ENCODE assay signal across 21 cellular contexts in the genomic region with DNA sequence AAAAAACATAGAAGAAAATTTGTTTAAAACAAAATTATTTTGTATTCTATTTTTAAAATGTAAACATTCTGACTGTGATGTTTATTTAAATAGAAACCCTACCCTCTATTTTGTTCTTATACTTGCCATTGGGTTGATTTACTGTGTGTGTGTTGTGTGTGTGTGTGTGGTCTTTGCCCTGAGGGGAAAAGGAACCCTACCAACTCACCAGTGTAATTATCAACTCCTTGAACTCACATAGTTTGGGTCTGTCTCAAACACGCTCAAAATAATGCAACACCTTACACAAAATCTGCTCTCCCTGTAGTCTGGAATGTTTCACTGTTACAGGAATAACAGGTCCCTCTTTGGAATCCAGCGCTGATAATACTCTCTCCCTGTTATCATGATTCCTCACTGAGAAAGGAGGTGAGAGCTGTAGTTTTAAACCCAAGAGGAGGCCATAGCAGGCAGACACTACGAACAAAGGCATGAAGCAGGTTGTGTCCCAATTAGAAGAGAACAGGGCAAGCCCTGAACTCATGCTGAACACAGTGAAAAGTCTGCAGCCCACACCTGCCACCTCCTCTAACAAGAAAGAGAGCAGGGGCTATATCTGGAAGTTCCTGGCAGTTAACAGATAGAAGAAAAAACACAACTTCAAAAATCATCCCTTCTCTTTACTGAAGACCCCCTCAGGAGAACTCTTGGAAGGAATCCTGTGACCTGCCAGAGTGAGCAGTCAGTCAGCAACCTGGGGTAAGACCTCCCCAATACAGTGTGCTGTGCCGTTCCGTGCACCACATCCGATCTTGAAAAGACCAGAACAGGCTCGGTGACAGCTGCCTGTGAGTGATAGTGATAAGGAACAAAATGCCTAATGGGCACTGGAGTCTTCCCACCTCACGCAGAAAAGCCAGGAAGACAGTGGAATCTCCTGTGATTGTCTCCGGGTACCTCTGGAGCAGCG.
"Had no signal": no experiment of that assay in that cellular context is flagged by ENCODE, and none has a peak within 500 bp of the region (broad histone marks: within the 10 kb centered on the region; RNA-seq: fewer than 3 reads in every experiment).

No MANE protein-coding gene starts in this region.

- H3K27me3 Mint-ChIP-seq: activated CD4-positive, alpha-beta T cell treated with anti-CD3 and anti-CD28 coated beads, Interleukin-2, amount 10 ng/mL, durations not matched to agents 7 days and 5 days; activated naive CD4-positive, alpha-beta T cell treated with anti-CD3 and anti-CD28 coated beads, Interleukin-2, amount 50 U/mL, for 24 hours; naive thymus-derived CD8-positive, alpha-beta T cell had no signal

- ATAC-seq: activated CD8-positive, alpha-beta T cell treated with anti-CD3 and anti-CD28 coated beads, Interleukin-2, amount 10 ng/mL, durations not matched to agents 7 days and 5 days; naive thymus-derived CD8-positive, alpha-beta T cell; stimulated activated naive CD8-positive, alpha-beta T cell treated with anti-CD3 and anti-CD28 coated beads, Interleukin-15, Interleukin-2, amounts not matched to agents 100 U/mL and 50 U/mL, for 24 hours had no signal

- H3K27ac Mint-ChIP-seq: activated CD4-positive, alpha-beta T cell treated with anti-CD3 and anti-CD28 coated beads, Interleukin-2, amount 10 ng/mL, durations not matched to agents 7 days and 5 days; activated CD8-positive, alpha-beta T cell treated with anti-CD3 and anti-CD28 coated beads, Interleukin-2, amount 10 ng/mL, durations not matched to agents 7 days and 5 days; activated naive CD4-positive, alpha-beta T cell treated with anti-CD3 and anti-CD28 coated beads, Interleukin-2, amount 50 U/mL, for 24 hours; activated T-helper 1 cell treated with anti-CD3 and anti-CD28 coated beads, Interleukin-12 subunit alpha, Interleukin-12 subunit beta, Interleukin-2, Interleukin-4 antibody, amounts not matched to agents 30 ng/mL and 10 ng/mL and 1 ng/mL, durations not matched to agents 14 hours and 24 hours and 36 hours; naive thymus-derived CD8-positive, alpha-beta T cell; T-helper 1 cell treated with Interleukin-12 subunit alpha and Interleukin-12 subunit beta and Interleukin-4 antibody, amounts not matched to agents 30 μg/mL and 1 μg/mL, for 36 hours had no signal

- DNase-seq: activated CD4-positive, alpha-beta T cell treated with anti-CD3 and anti-CD28 coated beads, Interleukin-2, amount 10 ng/mL, durations not matched to agents 7 days and 5 days; activated CD4-positive, CD25-positive, alpha-beta regulatory T cell treated with anti-CD3 and anti-CD28 coated beads, Interleukin-2, amount 50 U/mL, for 72 hours; activated CD8-positive, alpha-beta T cell treated with anti-CD3 and anti-CD28 coated beads, Interleukin-2, amount 10 ng/mL, durations not matched to agents 7 days and 5 days; activated gamma-delta T cell; aorta; brain microvascular endothelial cell; central memory CD4-positive, alpha-beta T cell; dermis blood vessel endothelial cell; effector CD8-positive, alpha-beta T cell; foreskin melanocyte; glutamatergic neuron; naive thymus-derived CD8-positive, alpha-beta T cell; ovary; stimulated activated CD4-positive, alpha-beta T cell treated with anti-CD3 and anti-CD28 coated beads, Interleukin-2, amount 100 ng/mL, for 48 hours; stimulated activated CD8-positive, alpha-beta memory T cell treated with anti-CD3 and anti-CD28 coated beads, Interleukin-4, amount 100 ng/mL, for 48 hours; stimulated activated naive CD8-positive, alpha-beta T cell treated with anti-CD3 and anti-CD28 coated beads, Interleukin-15, Interleukin-2, amounts not matched to agents 100 U/mL and 50 U/mL, for 24 hours; T1000; thyroid gland had no signal

- H3K9me3 Mint-ChIP-seq: activated naive CD4-positive, alpha-beta T cell treated with anti-CD3 and anti-CD28 coated beads, Interleukin-2, amount 50 U/mL, for 24 hours had no signal

- H3K4me1 Mint-ChIP-seq: activated CD4-positive, alpha-beta T cell treated with anti-CD3 and anti-CD28 coated beads, Interleukin-2, amount 10 ng/mL, durations not matched to agents 7 days and 5 days; activated naive CD4-positive, alpha-beta T cell treated with anti-CD3 and anti-CD28 coated beads, Interleukin-2, amount 50 U/mL, for 24 hours; naive thymus-derived CD8-positive, alpha-beta T cell had no signal

- H3K36me3 Mint-ChIP-seq: activated naive CD4-positive, alpha-beta T cell treated with anti-CD3 and anti-CD28 coated beads, Interleukin-2, amount 50 U/mL, for 24 hours; naive thymus-derived CD8-positive, alpha-beta T cell had no signal

- H3K4me3 Mint-ChIP-seq: activated CD4-positive, alpha-beta T cell treated with anti-CD3 and anti-CD28 coated beads, Interleukin-2, amount 10 ng/mL, durations not matched to agents 7 days and 5 days; activated CD8-positive, alpha-beta T cell treated with anti-CD3 and anti-CD28 coated beads, Interleukin-2, amount 10 ng/mL, durations not matched to agents 7 days and 5 days; activated naive CD4-positive, alpha-beta T cell treated with anti-CD3 and anti-CD28 coated beads, Interleukin-2, amount 50 U/mL, for 24 hours; activated T-helper 1 cell treated with anti-CD3 and anti-CD28 coated beads, Interleukin-12 subunit alpha, Interleukin-12 subunit beta, Interleukin-2, Interleukin-4 antibody, amounts not matched to agents 30 ng/mL and 10 ng/mL and 1 ng/mL, durations not matched to agents 14 hours and 24 hours and 36 hours; naive thymus-derived CD8-positive, alpha-beta T cell; T-helper 1 cell treated with Interleukin-12 subunit alpha and Interleukin-12 subunit beta and Interleukin-4 antibody, amounts not matched to agents 30 μg/mL and 1 μg/mL, for 36 hours had no signal
